Comparison of ENCODE assay signal across 12 cellular contexts in genomic region chr1:178238722-178239510, GRCh38.
DNase-seq lines count a peak whose midpoint lies in the region; ATAC-seq and TF ChIP-seq lines count a peak whose summit lies in the region.
"Had no signal": no experiment of that assay in that cellular context is flagged by ENCODE, and none has a peak within 500 bp of the region (broad histone marks: within the 10 kb centered on the region; RNA-seq: fewer than 3 reads in every experiment).

No MANE protein-coding gene starts in this region.

- H3K4me1 ChIP-seq in SJSA1 (replicated peaks) (peaks cover 51% of the 10 kb centered on the region), suprapubic skin (peaks cover 12% of the 10 kb centered on the region)
- no peaks in the 10 kb centered on the region for H3K4me1 ChIP-seq in CD8-positive, alpha-beta T cell (ENCODE audit: insufficient read depth, low read length)

- H3K27me3 ChIP-seq in SJSA1 (replicated peaks) (no peaks in the 10 kb centered on the region), suprapubic skin (no peaks in the 10 kb centered on the region)
- H3K27me3 ChIP-seq in CD8-positive, alpha-beta T cell (ENCODE audit: insufficient read depth, low read length): no peaks in the 10 kb centered on the region

- H3K36me3 ChIP-seq in SJSA1 (no peaks in the 10 kb centered on the region), suprapubic skin (no peaks in the 10 kb centered on the region)
- no peaks in the 10 kb centered on the region for H3K36me3 ChIP-seq in CD8-positive, alpha-beta T cell (ENCODE audit: insufficient read depth, low read length)

- H3K4me3 Mint-ChIP-seq in CD8-positive, alpha-beta T cell: no peak overlapping the region
- H3K4me3 Mint-ChIP-seq: B cell had no signal

- H3K9me3 ChIP-seq in SJSA1 (replicated peaks) (no peaks in the 10 kb centered on the region), suprapubic skin (no peaks in the 10 kb centered on the region)
- H3K9me3 ChIP-seq in CD8-positive, alpha-beta T cell (ENCODE audit: low read length): no peaks in the 10 kb centered on the region

- no peak for ATAC-seq in GM19324 (IDR thresholded peaks at IDR 0.05; ENCODE audit: low FRiP score, unreplicated experiment)
- no peak for ATAC-seq in CD8-positive, alpha-beta T cell

- no peaks in the 10 kb centered on the region for H3K36me3 Mint-ChIP-seq in CD8-positive, alpha-beta T cell

- no peaks in the 10 kb centered on the region for H3K27me3 Mint-ChIP-seq in CD8-positive, alpha-beta T cell (ENCODE audit: low read depth)

- POLR2A ChIA-PET in CD8-positive, alpha-beta T cell (lab: Charles Lee): no interaction called here

- H3K9me3 Mint-ChIP-seq in CD8-positive, alpha-beta T cell: no peaks in the 10 kb centered on the region

- H3K27ac Mint-ChIP-seq in CD8-positive, alpha-beta T cell: no peak overlapping the region
- H3K27ac Mint-ChIP-seq: B cell had no signal

- 26% methylated on average over 1 of the region's 1 CpG for WGBS in suprapubic skin

- H3K4me1 Mint-ChIP-seq in CD8-positive, alpha-beta T cell (ENCODE audit: low read depth): no peaks in the 10 kb centered on the region
- H3K4me1 Mint-ChIP-seq: B cell had no signal

- no peak overlapping the region for H3K4me3 ChIP-seq in SJSA1
- no peak overlapping the region for H3K4me3 ChIP-seq in fibroblast of the aortic adventitia (ENCODE audit: low read depth, low read length)
- H3K4me3 ChIP-seq in suprapubic skin: no peak overlapping the region
- no peak overlapping the region for H3K4me3 ChIP-seq in CD8-positive, alpha-beta T cell (ENCODE audit: low read depth, low read length)

- no peak for TF ChIP-seq POLR2A in suprapubic skin (IDR thresholded peaks at IDR 0.05)

- intact Hi-C loops in CD8-positive, alpha-beta T cell (cut with DNase I, micrococcal nuclease): no loop called here

- TF ChIP-seq EP300 in suprapubic skin (IDR thresholded peaks at IDR 0.05): no peak

- CTCF ChIA-PET in CD8-positive, alpha-beta T cell (lab: Charles Lee): no interaction called here

- H3K27ac ChIP-seq in SJSA1 (peak overlapping the region; percentile 93), suprapubic skin (peak overlapping the region; percentile 16)
- no peak overlapping the region for H3K27ac ChIP-seq in CD8-positive, alpha-beta T cell (ENCODE audit: low read depth, low read length)

- TF ChIP-seq CTCF in fibroblast of the aortic adventitia (IDR thresholded peaks at IDR 0.05; ENCODE audit: insufficient read depth, low read length): no peak
- TF ChIP-seq CTCF in suprapubic skin (IDR thresholded peaks at IDR 0.05): no peak
- no peak for TF ChIP-seq CTCF in CD8-positive, alpha-beta T cell (IDR thresholded peaks at IDR 0.05)

- DNase-seq in NCI-H2227 treated with DMSO at 0.1 percent for 48 hours (lab: John Stamatoyannopoulos, UW) (peak; percentile 15), NCI-H2227 (lab: John Stamatoyannopoulos, UW; ENCODE audit: unreplicated experiment) (no peak), SJSA1 (ENCODE audit: low read depth in 1 of 2, low spot score in 2 of 2) (peak; percentile 44 to 96), fibroblast of the aortic adventitia (ENCODE audit: low read depth) (peak; percentile 97), suprapubic skin (ENCODE audit: low spot score in 2 of 2) (no peak)
- DNase-seq in activated CD4-positive, CD25-positive, alpha-beta regulatory T cell (lab: John Stamatoyannopoulos, UW): no peak
- DNase-seq in CD8-positive, alpha-beta T cell: no peak
- DNase-seq: activated CD4-positive, alpha-beta T cell treated with anti-CD3 and anti-CD28 coated beads for 1 hour; cortex of kidney; NCI-H2171 had no signal

Comparison
In these comparisons a context has a peak if more than half of its experiments do, and no peak if none do; other contexts are left out.
1. DNase-seq: peak in NCI-H2227 treated with DMSO at 0.1 percent for 48 hours (single experiment), SJSA1 (2 of 2) and fibroblast of the aortic adventitia (single experiment); none in NCI-H2227 (single experiment), suprapubic skin (0 of 2), activated CD4-positive, CD25-positive, alpha-beta regulatory T cell (0 of 4) and CD8-positive, alpha-beta T cell (0 of 7).